Comparison of ENCODE assay signal across 10 cellular contexts in genomic region chr13:108495686-108496363, GRCh38.
A peak's percentile ranks its signal among the peaks of the same experiment; 100 is the strongest.
DNase-seq lines count a peak whose midpoint lies in the region; ATAC-seq, FAIRE-seq and TF ChIP-seq lines count a peak whose summit lies in the region.
"Had no signal": no experiment of that assay in that cellular context is flagged by ENCODE, and none has a peak within 500 bp of the region (broad histone marks: within the 10 kb centered on the region; RNA-seq: fewer than 3 reads in every experiment).

No MANE protein-coding gene starts in this region.

- no peak overlapping the region for H3K9ac ChIP-seq in stomach smooth muscle (ENCODE audit: low read length in 2 of 2)

- FAIRE-seq in D721Med (lab: Jason Lieb, UNC) = no peak

- peak overlapping the region; percentile 59 for H3K4me3 Mint-ChIP-seq in activated CD4-positive, alpha-beta T cell treated with anti-CD3 and anti-CD28 coated beads for 36 hours
- no peak overlapping the region for H3K4me3 Mint-ChIP-seq in activated CD4-positive, alpha-beta T cell treated with anti-CD3 and anti-CD28 coated beads, Interleukin-2, amount 10 ng/mL, durations not matched to agents 7 days and 5 days
- H3K4me3 Mint-ChIP-seq in activated naive CD8-positive, alpha-beta T cell treated with anti-CD3 and anti-CD28 coated beads for 36 hours = peak overlapping the region; percentile 38
- H3K4me3 Mint-ChIP-seq: B cell had no signal

- H3K27ac Mint-ChIP-seq in activated CD4-positive, alpha-beta T cell treated with anti-CD3 and anti-CD28 coated beads for 36 hours = no peak overlapping the region
- no peak overlapping the region for H3K27ac Mint-ChIP-seq in activated CD4-positive, alpha-beta T cell treated with anti-CD3 and anti-CD28 coated beads, Interleukin-2, amount 10 ng/mL, durations not matched to agents 7 days and 5 days
- no peak overlapping the region for H3K27ac Mint-ChIP-seq in activated naive CD8-positive, alpha-beta T cell treated with anti-CD3 and anti-CD28 coated beads for 36 hours
- H3K27ac Mint-ChIP-seq: B cell had no signal

- H3K27ac ChIP-seq in stomach smooth muscle (ENCODE audit: low read length) = no peak overlapping the region

- peaks cover 13% of the 10 kb centered on the region for H3K4me1 Mint-ChIP-seq in activated CD4-positive, alpha-beta T cell treated with anti-CD3 and anti-CD28 coated beads for 36 hours
- peaks cover 6% of the 10 kb centered on the region for H3K4me1 Mint-ChIP-seq in activated CD4-positive, alpha-beta T cell treated with anti-CD3 and anti-CD28 coated beads, Interleukin-2, amount 10 ng/mL, durations not matched to agents 7 days and 5 days
- peaks cover 8% of the 10 kb centered on the region for H3K4me1 Mint-ChIP-seq in activated naive CD8-positive, alpha-beta T cell treated with anti-CD3 and anti-CD28 coated beads for 36 hours

- peaks cover 40% of the 10 kb centered on the region for H3K27me3 Mint-ChIP-seq in activated CD4-positive, alpha-beta T cell treated with anti-CD3 and anti-CD28 coated beads for 36 hours
- peaks cover 39% of the 10 kb centered on the region for H3K27me3 Mint-ChIP-seq in activated CD4-positive, alpha-beta T cell treated with anti-CD3 and anti-CD28 coated beads, Interleukin-2, amount 10 ng/mL, durations not matched to agents 7 days and 5 days
- peaks cover 50% of the 10 kb centered on the region for H3K27me3 Mint-ChIP-seq in activated naive CD8-positive, alpha-beta T cell treated with anti-CD3 and anti-CD28 coated beads for 36 hours

- TF ChIP-seq CTCF in D721Med (IDR thresholded peaks at IDR 0.05; ENCODE audit: insufficient read depth, missing control alignments) = no peak

- ATAC-seq in activated CD4-positive, alpha-beta T cell treated with anti-CD3 and anti-CD28 coated beads for 36 hours = peak; percentile 42
- ATAC-seq in GM21526 (IDR thresholded peaks at IDR 0.05; ENCODE audit: low FRiP score, unreplicated experiment) = no peak
- no peak for ATAC-seq in GM18517 (IDR thresholded peaks at IDR 0.05; ENCODE audit: unreplicated experiment)

- H3K36me3 ChIP-seq in stomach smooth muscle (ENCODE audit: control insufficient read depth in 2 of 2, insufficient read depth in 2 of 2, low read length in 2 of 2) = no peaks in the 10 kb centered on the region

- POLR2A ChIA-PET in activated CD4-positive, alpha-beta T cell treated with anti-CD3 and anti-CD28 coated beads for 36 hours (lab: Charles Lee) = interaction anchor here (0.6 kb wide), 1 partner anchor 39 kb away, joined by 3 read pairs; no protein-coding TSS in a partner anchor
- POLR2A ChIA-PET in activated CD4-positive, alpha-beta T cell treated with anti-CD3 and anti-CD28 coated beads, Interleukin-2, amount 10 ng/mL, durations not matched to agents 7 days and 5 days (lab: Charles Lee) = no interaction called here

- H3K27me3 ChIP-seq in stomach smooth muscle (ENCODE audit: control insufficient read depth in 1 of 2, insufficient read depth in 2 of 2, low read length in 2 of 2) = peaks cover 13 to 16% of the 10 kb centered on the region in 2 donors

- intact Hi-C loops in activated CD4-positive, alpha-beta T cell treated with anti-CD3 and anti-CD28 coated beads for 36 hours (cut with DNase I, micrococcal nuclease) = no loop called here

- CTCF ChIA-PET in activated CD4-positive, alpha-beta T cell treated with anti-CD3 and anti-CD28 coated beads for 36 hours (lab: Charles Lee) = interaction anchor here (0.6 to 0.7 kb wide), 2 partner anchors 173 to 446 kb away, joined by 3 read pairs; no protein-coding TSS in a partner anchor
- CTCF ChIA-PET in activated CD4-positive, alpha-beta T cell treated with anti-CD3 and anti-CD28 coated beads, Interleukin-2, amount 10 ng/mL, durations not matched to agents 7 days and 5 days (lab: Charles Lee) = no interaction called here

- H3K36me3 Mint-ChIP-seq in activated CD4-positive, alpha-beta T cell treated with anti-CD3 and anti-CD28 coated beads for 36 hours (ENCODE audit: low read depth) = no peaks in the 10 kb centered on the region
- H3K36me3 Mint-ChIP-seq in activated CD4-positive, alpha-beta T cell treated with anti-CD3 and anti-CD28 coated beads, Interleukin-2, amount 10 ng/mL, durations not matched to agents 7 days and 5 days (ENCODE audit: low read depth) = no peaks in the 10 kb centered on the region
- no peaks in the 10 kb centered on the region for H3K36me3 Mint-ChIP-seq in activated naive CD8-positive, alpha-beta T cell treated with anti-CD3 and anti-CD28 coated beads for 36 hours

- no peaks in the 10 kb centered on the region for H3K9me3 Mint-ChIP-seq in activated CD4-positive, alpha-beta T cell treated with anti-CD3 and anti-CD28 coated beads for 36 hours (ENCODE audit: low read depth)
- H3K9me3 Mint-ChIP-seq in activated CD4-positive, alpha-beta T cell treated with anti-CD3 and anti-CD28 coated beads, Interleukin-2, amount 10 ng/mL, durations not matched to agents 7 days and 5 days = no peaks in the 10 kb centered on the region
- no peaks in the 10 kb centered on the region for H3K9me3 Mint-ChIP-seq in activated naive CD8-positive, alpha-beta T cell treated with anti-CD3 and anti-CD28 coated beads for 36 hours

- H3K4me1 ChIP-seq in stomach smooth muscle (ENCODE audit: control insufficient read depth, insufficient read depth, low read length) = peaks cover 8% of the 10 kb centered on the region

- no peaks in the 10 kb centered on the region for H3K9me3 ChIP-seq in stomach smooth muscle (ENCODE audit: control insufficient read depth in 2 of 2, low read length in 2 of 2)

- peak overlapping the region; percentile 46 to 52 for H3K4me3 ChIP-seq in stomach smooth muscle (ENCODE audit: low read length in 2 of 2)

- DNase-seq in activated CD4-positive, alpha-beta T cell treated with anti-CD3 and anti-CD28 coated beads for 36 hours = peak; percentile 14
- no peak for DNase-seq in activated CD4-positive, alpha-beta T cell treated with anti-CD3 and anti-CD28 coated beads, Interleukin-2, amount 10 ng/mL, durations not matched to agents 7 days and 5 days
- DNase-seq in activated naive CD8-positive, alpha-beta T cell treated with anti-CD3 and anti-CD28 coated beads for 36 hours = peak; percentile 4
- DNase-seq in iPS-NIHi7 (ENCODE audit: extremely low spot score) (peak; percentile 33), D721Med (ENCODE audit: insufficient read length, low spot score) (no peak)
- DNase-seq: NCI-H774 had no signal

Comparison
In these comparisons a context has a peak if more than half of its experiments do, and no peak if none do; other contexts are left out.
1. DNase-seq: peak in activated CD4-positive, alpha-beta T cell treated with anti-CD3 and anti-CD28 coated beads for 36 hours (single experiment), activated naive CD8-positive, alpha-beta T cell treated with anti-CD3 and anti-CD28 coated beads for 36 hours (single experiment) and iPS-NIHi7 (single experiment); none in activated CD4-positive, alpha-beta T cell treated with anti-CD3 and anti-CD28 coated beads, Interleukin-2, amount 10 ng/mL, durations not matched to agents 7 days and 5 days (single experiment) and D721Med (single experiment).